ENCODE assay signal across 22 cellular contexts in genomic region chr12:91912178-91912577, GRCh38.
DNase-seq lines count a peak whose midpoint lies in the region; ATAC-seq, FAIRE-seq and TF ChIP-seq lines count a peak whose summit lies in the region.
"Had no signal": no experiment of that assay in that cellular context is flagged by ENCODE, and none has a peak within 500 bp of the region (broad histone marks: within the 10 kb centered on the region; RNA-seq: fewer than 3 reads in every experiment).

No MANE protein-coding gene starts in this region.

- TF ChIP-seq RAD21 in A549 (conservative IDR thresholded peaks at IDR 0.05 in 1 of 2, IDR thresholded peaks at IDR 0.05 in 1 of 2) (no peak), IMR-90 (IDR thresholded peaks at IDR 0.05; ENCODE audit: low read length) (no peak)

- H2BK120ac ChIP-seq in IMR-90 (ENCODE audit: low read depth, low read length): no peak overlapping the region

- H2AK5ac ChIP-seq in IMR-90 (ENCODE audit: low read depth, low read length): no peak overlapping the region

- H3K14ac ChIP-seq in IMR-90 (replicated peaks; ENCODE audit: low read depth, low read length): no peak overlapping the region

- no peaks in the 10 kb centered on the region; the same call in 1 of the 2 replicates for H3K9me1 ChIP-seq in IMR-90 (ENCODE audit: insufficient read depth, low read length)

- no peak overlapping the region for H4K5ac ChIP-seq in IMR-90 (ENCODE audit: low read depth, low read length)

- H3K4ac ChIP-seq in IMR-90 (ENCODE audit: low read depth, low read length): no peak overlapping the region

- no peak overlapping the region for H2BK20ac ChIP-seq in IMR-90 (ENCODE audit: low read depth, low read length)

- H3K4me2 ChIP-seq in A549 (no peak overlapping the region), IMR-90 (ENCODE audit: low read depth, low read length) (no peak overlapping the region)

- no peaks in the 10 kb centered on the region for H3K36me3 Mint-ChIP-seq in endodermal cell (ENCODE audit: low read depth)
- H3K36me3 Mint-ChIP-seq: CD4-positive, alpha-beta memory T cell had no signal

- dilution Hi-C loops in IMR-90 (cut with HindIII; ENCODE audit: low sequenced_read_pairs, unreplicated experiment): no loop called here

- no peak overlapping the region for H3K56ac ChIP-seq in IMR-90 (ENCODE audit: extremely low read depth, insufficient read depth, low read length)

- TF ChIP-seq EP300 in A549 (IDR thresholded peaks at IDR 0.05): no peak

- no peaks in the 10 kb centered on the region for H3K9me3 ChIP-seq in A549
- no peaks in the 10 kb centered on the region for H3K9me3 ChIP-seq in IMR-90 (ENCODE audit: control insufficient read depth, insufficient read depth, low read length)
- H3K9me3 ChIP-seq in endodermal cell (ENCODE audit: control insufficient read depth, low read length): no peaks in the 10 kb centered on the region
- no peaks in the 10 kb centered on the region for H3K9me3 ChIP-seq in mucosa of descending colon
- H3K9me3 ChIP-seq: HAP-1 had no signal

- H3K27me3 ChIP-seq in IMR-90 (ENCODE audit: control insufficient read depth, insufficient read depth, low read length) (no peaks in the 10 kb centered on the region), endodermal cell (ENCODE audit: control insufficient read depth, insufficient read depth, low read length, poor library complexity, severe bottlenecking) (no peaks in the 10 kb centered on the region)

- no peak overlapping the region for H2AK9ac ChIP-seq in IMR-90 (replicated peaks; ENCODE audit: low read depth, low read length, poor library complexity)

- H3K27me3 Mint-ChIP-seq in endodermal cell (ENCODE audit: insufficient read depth): no peaks in the 10 kb centered on the region
- H3K27me3 Mint-ChIP-seq: CD4-positive, alpha-beta memory T cell had no signal

- H3K27ac Mint-ChIP-seq in endodermal cell: no peak overlapping the region
- H3K27ac Mint-ChIP-seq: HFFc6 had no signal

- no peak for DNase-seq in A549 (ENCODE audit: low read depth in 1 of 2, low spot score in 1 of 2)
- no peak for DNase-seq in IMR-90
- no peak for DNase-seq in endodermal cell
- DNase-seq in mucosa of descending colon: no peak
- no peak for DNase-seq in urothelium cell line (ENCODE audit: low spot score)
- DNase-seq in NCI-H2171 (lab: John Stamatoyannopoulos, UW): no peak
- no peak for DNase-seq in left cardiac atrium
- DNase-seq: 8988T; C1 segment of cervical spinal cord; Calu3; CD4-positive, alpha-beta memory T cell; COR-L47; DMS153; DMS79 treated with DMSO at 0.1 percent for 48 hours; GF-D8; GOT3; HFFc6 had no signal

- 60% methylated on average over 1 of the region's 1 CpG for WGBS in A549 (ENCODE audit: missing lambda C conversion rate)
- WGBS in IMR-90 (ENCODE audit: extremely low coverage in 2 of 2, insufficient read length in 1 of 2), 2 experiments: no CpG with 5 or more reads among the region's 1 CpG
- WGBS in endodermal cell (ENCODE audit: insufficient coverage in 1 of 2, insufficient read length in 1 of 2), 2 experiments: no CpG with 5 or more reads among the region's 1 CpG

- H3K23ac ChIP-seq in IMR-90 (ENCODE audit: low read depth, low read length): no peak overlapping the region

- POLR2A ChIA-PET in A549 (lab: Yijun Ruan, JAX) (no interaction called here), IMR-90 (lab: Charles Lee; ENCODE audit: unreplicated experiment) (no interaction called here)

- BruUV-seq in IMR-90 (replicated peaks; lab: Mats Ljungman, UMichigan): no TSS peak

- no peak overlapping the region for H2AFZ ChIP-seq in IMR-90 (replicated peaks; ENCODE audit: low read length, poor library complexity)

- no peak overlapping the region for H3K9ac ChIP-seq in IMR-90 (ENCODE audit: low read depth, low read length)
- H3K9ac ChIP-seq in endodermal cell (ENCODE audit: extremely low read depth, low read length, poor library complexity, severe bottlenecking): no peak overlapping the region

- CTCF ChIA-PET in A549 (lab: Yijun Ruan, JAX) (no interaction called here), IMR-90 (lab: Yijun Ruan, JAX) (interaction anchor here (1.1 kb wide), 1 partner anchor 173 kb away, joined by 3 read pairs; no protein-coding TSS in a partner anchor)

- H3K4me3 Mint-ChIP-seq in endodermal cell: no peak overlapping the region
- H3K4me3 Mint-ChIP-seq: HFFc6 had no signal

- ATAC-seq in A549 (no peak), IMR-90 (ENCODE audit: low read depth) (no peak), mucosa of descending colon (peak; percentile 79), HG03521 (IDR thresholded peaks at IDR 0.05; ENCODE audit: unreplicated experiment) (no peak), left cardiac atrium (no peak)

- intact Hi-C loops in IMR-90 (cut with micrococcal nuclease): no loop called here
- intact Hi-C loops in mucosa of descending colon (cut with DNase I, micrococcal nuclease): no loop called here
- intact Hi-C loops in left cardiac atrium (cut with DNase I): no loop called here

- peaks cover 19% of the 10 kb centered on the region for H3K4me1 Mint-ChIP-seq in endodermal cell

- H3K4me1 ChIP-seq in A549: no peaks in the 10 kb centered on the region
- H3K4me1 ChIP-seq in IMR-90 (ENCODE audit: control insufficient read depth, insufficient read depth, low read length): peaks cover 2% of the 10 kb centered on the region; the same call in 1 of the 2 replicates
- peaks cover 8% of the 10 kb centered on the region for H3K4me1 ChIP-seq in endodermal cell (ENCODE audit: control insufficient read depth, insufficient read depth, low read length)
- H3K4me1 ChIP-seq in mucosa of descending colon (ENCODE audit: low read depth): no peaks in the 10 kb centered on the region

- H3K36me3 ChIP-seq in IMR-90 (ENCODE audit: control insufficient read depth, insufficient read depth, low read length) (no peaks in the 10 kb centered on the region), endodermal cell (ENCODE audit: control insufficient read depth, insufficient read depth, low read length) (no peaks in the 10 kb centered on the region), mucosa of descending colon (ENCODE audit: low read depth) (no peaks in the 10 kb centered on the region)
- H3K36me3 ChIP-seq: HAP-1 had no signal

- H3K18ac ChIP-seq in IMR-90 (ENCODE audit: low read depth, low read length): no peak overlapping the region

- no peaks in the 10 kb centered on the region for H4K20me1 ChIP-seq in IMR-90 (ENCODE audit: insufficient read depth, low read length)

- H3K79me1 ChIP-seq in IMR-90 (ENCODE audit: low read depth in 1 of 2, low read length in 2 of 2): no peaks in the 10 kb centered on the region

- no peak overlapping the region for H2BK5ac ChIP-seq in IMR-90 (ENCODE audit: low read depth, low read length, poor library complexity, severe bottlenecking)

- no peak overlapping the region for H3K27ac ChIP-seq in A549
- no peak overlapping the region for H3K27ac ChIP-seq in IMR-90 (ENCODE audit: insufficient read depth, low read length)
- H3K27ac ChIP-seq in endodermal cell (ENCODE audit: low read depth, low read length): no peak overlapping the region

- no peak overlapping the region for H3K4me3 ChIP-seq in A549
- no peak overlapping the region for H3K4me3 ChIP-seq in IMR-90 (ENCODE audit: insufficient read depth, low read depth, low read length)
- H3K4me3 ChIP-seq in endodermal cell (ENCODE audit: low read length): peak overlapping the region; percentile 63
- H3K4me3 ChIP-seq in mucosa of descending colon: no peak overlapping the region
- H3K4me3 ChIP-seq: HAP-1 had no signal

- in situ Hi-C loops in IMR-90 (cut with MboI; ENCODE audit: low sequenced_read_pairs): no loop called here

- no peaks in the 10 kb centered on the region for H3K9me3 Mint-ChIP-seq in endodermal cell
- H3K9me3 Mint-ChIP-seq: HFFc6 had no signal

- TF ChIP-seq POLR2A in A549 (IDR thresholded peaks at IDR 0.05; ENCODE audit: low read length): no peak
- no peak for TF ChIP-seq POLR2A in IMR-90 (IDR thresholded peaks at IDR 0.05; ENCODE audit: low read depth, low read length)

- 0 out of 3 replicates have a peak overlapping the region, but pooled peaks have one; percentile 72 for H2BK15ac ChIP-seq in IMR-90 (ENCODE audit: low read depth, low read length)

- TF ChIP-seq CTCF in A549 (IDR thresholded peaks at IDR 0.05): no peak
- TF ChIP-seq CTCF in IMR-90 (conservative IDR thresholded peaks at IDR 0.05; ENCODE audit: low read depth, low read length): no peak
- no peak for TF ChIP-seq CTCF in endodermal cell (conservative IDR thresholded peaks at IDR 0.05)
- no peak for TF ChIP-seq CTCF in mucosa of descending colon (IDR thresholded peaks at IDR 0.05)

- no peak overlapping the region for H4K8ac ChIP-seq in IMR-90 (ENCODE audit: low read depth in 2 of 2, low read length in 2 of 2)

- peak; percentile 39 for FAIRE-seq in A549 (lab: Jason Lieb, UNC)
- FAIRE-seq in urothelium cell line (lab: Jason Lieb, UNC): no peak
- FAIRE-seq: GM12891, GM18507, H54 had no signal

- no peak overlapping the region for H4K91ac ChIP-seq in IMR-90 (ENCODE audit: insufficient read depth, low read depth, low read length)

TF ChIP-seq in A549, 52 proteins besides CTCF, POLR2A, EP300 and RAD21:
- no peak for TF ChIP-seq PHF8 (IDR thresholded peaks at IDR 0.05; ENCODE audit: borderline replicate concordance, low read depth)
TF ChIP-seq in A549: peak in this region for 0.

TF ChIP-seq in IMR-90, 13 proteins besides CTCF, POLR2A, EP300 and RAD21 (continues in another document):
- TF ChIP-seq SMC3 (IDR thresholded peaks at IDR 0.05; ENCODE audit: low read depth, low read length) (no peak), ELK1 (IDR thresholded peaks at IDR 0.05; ENCODE audit: borderline replicate concordance, low read depth, low read length) (no peak), FOS (IDR thresholded peaks at IDR 0.05; ENCODE audit: low read depth, low read length) (no peak), BHLHE40 (IDR thresholded peaks at IDR 0.05; ENCODE audit: low read depth, low read length) (no peak), NFE2L2 (IDR thresholded peaks at IDR 0.05; ENCODE audit: low read depth, low read length) (no peak), MAZ (IDR thresholded peaks at IDR 0.05; ENCODE audit: borderline replicate concordance, low read depth, low read length) (no peak), MXI1 (IDR thresholded peaks at IDR 0.05; ENCODE audit: borderline replicate concordance, low read depth, low read length) (no peak), CHD1 (IDR thresholded peaks at IDR 0.05; ENCODE audit: low read depth, low read length) (no peak), CEBPB (IDR thresholded peaks at IDR 0.05; ENCODE audit: low read depth, low read length) (no peak)
